Comparison of ENCODE assay signal across 8 cellular contexts in the genomic region with DNA sequence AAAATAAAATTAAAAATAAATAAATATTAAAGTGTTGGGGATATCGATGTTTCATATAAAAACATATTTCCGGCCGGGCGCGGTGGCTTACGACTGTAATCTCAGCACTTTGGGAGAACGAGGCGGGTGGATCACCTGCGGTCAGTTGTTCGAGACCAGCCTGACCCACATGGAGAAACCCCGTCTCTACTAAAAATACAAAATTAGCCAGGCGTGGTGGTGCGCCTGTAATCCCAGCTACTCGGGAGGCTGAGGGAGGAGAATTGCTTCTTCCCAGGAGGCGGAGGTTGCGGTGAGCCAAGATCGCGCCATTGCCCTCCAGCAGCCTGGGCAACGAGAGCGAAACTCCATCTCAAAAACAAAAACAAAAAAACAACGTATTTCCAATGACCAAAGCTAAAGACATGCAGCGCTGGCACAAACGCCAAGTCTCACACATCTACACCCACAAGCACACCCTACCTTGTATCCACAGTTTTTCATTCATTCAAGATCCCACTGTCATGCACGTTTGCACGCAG. TPM values are rescaled to one million over a fixed set of nuclear protein-coding genes. Genes with fewer than 3 reads are reported as not detected.
DNase-seq lines count a peak whose midpoint lies in the region; ATAC-seq and TF ChIP-seq lines count a peak whose summit lies in the region.

No MANE protein-coding gene starts in this region.

- H3K9me3 Mint-ChIP-seq in activated naive CD4-positive, alpha-beta T cell treated with anti-CD3 and anti-CD28 coated beads, Interleukin-2, amount 50 U/mL, for 24 hours: peaks cover 15% of the 10 kb centered on the region
- peaks cover 12% of the 10 kb centered on the region for H3K9me3 Mint-ChIP-seq in type B pancreatic cell

- H3K36me3 ChIP-seq in body of pancreas (replicated peaks in 1 of 2; ENCODE audit: insufficient read depth in 1 of 2, low read depth in 2 of 2): no peaks in the 10 kb centered on the region
- peaks cover 11% of the 10 kb centered on the region for H3K36me3 ChIP-seq in lower lobe of right lung

- WGBS in body of pancreas, 2 donors: 26 to 29% methylated on average over 25 of the region's 25 CpGs

- H3K27me3 Mint-ChIP-seq in activated naive CD4-positive, alpha-beta T cell treated with anti-CD3 and anti-CD28 coated beads, Interleukin-2, amount 50 U/mL, for 24 hours: no peaks in the 10 kb centered on the region
- no peaks in the 10 kb centered on the region for H3K27me3 Mint-ChIP-seq in type B pancreatic cell

- peak overlapping the region in 3 of 4 donors; percentile 60 to 92 (median 82) for H3K27ac ChIP-seq in body of pancreas
- H3K27ac ChIP-seq in lower lobe of right lung: peak overlapping the region; percentile 95

- peaks cover 29% of the 10 kb centered on the region for H3K36me3 Mint-ChIP-seq in activated naive CD4-positive, alpha-beta T cell treated with anti-CD3 and anti-CD28 coated beads, Interleukin-2, amount 50 U/mL, for 24 hours
- H3K36me3 Mint-ChIP-seq in type B pancreatic cell: peaks cover 22% of the 10 kb centered on the region

- peaks cover 38% of the 10 kb centered on the region for H3K4me1 Mint-ChIP-seq in activated naive CD4-positive, alpha-beta T cell treated with anti-CD3 and anti-CD28 coated beads, Interleukin-2, amount 50 U/mL, for 24 hours
- H3K4me1 Mint-ChIP-seq in type B pancreatic cell (ENCODE audit: unreplicated experiment): peaks cover 24% of the 10 kb centered on the region

- TF ChIP-seq CTCF in body of pancreas (IDR thresholded peaks at IDR 0.05) (no peak), lower lobe of right lung (IDR thresholded peaks at IDR 0.05) (no peak), type B pancreatic cell (conservative IDR thresholded peaks at IDR 0.05) (no peak)

- H3K27ac Mint-ChIP-seq in activated naive CD4-positive, alpha-beta T cell treated with anti-CD3 and anti-CD28 coated beads, Interleukin-2, amount 50 U/mL, for 24 hours: peak overlapping the region; percentile 93
- H3K27ac Mint-ChIP-seq in type B pancreatic cell: peak overlapping the region; percentile 94

- peak overlapping the region; percentile 95 for H3K4me3 Mint-ChIP-seq in activated naive CD4-positive, alpha-beta T cell treated with anti-CD3 and anti-CD28 coated beads, Interleukin-2, amount 50 U/mL, for 24 hours
- H3K4me3 Mint-ChIP-seq in type B pancreatic cell: peak overlapping the region; percentile 98

- no peak for TF ChIP-seq POLR2A in body of pancreas (IDR thresholded peaks at IDR 0.05)

- no peaks in the 10 kb centered on the region for H3K9me3 ChIP-seq in body of pancreas
- H3K9me3 ChIP-seq in lower lobe of right lung: peaks cover 23% of the 10 kb centered on the region

- peaks cover 24% of the 10 kb centered on the region for H3K4me1 ChIP-seq in body of pancreas
- H3K4me1 ChIP-seq in lower lobe of right lung: peaks cover 11% of the 10 kb centered on the region

- H3K4me3 ChIP-seq in body of pancreas (peak overlapping the region; percentile 29 to 44), lower lobe of right lung (peak overlapping the region; percentile 95)

- DNase-seq in activated naive CD4-positive, alpha-beta T cell (lab: John Stamatoyannopoulos, UW): no peak
- DNase-seq in body of pancreas (no peak), lower lobe of right lung (no peak), type B pancreatic cell (ENCODE audit: extremely low spot score, unreplicated experiment) (no peak)
- no peak for DNase-seq in stimulated activated CD4-positive, alpha-beta T cell treated with anti-CD3 and anti-CD28 coated beads, Interleukin-2, amount 100 ng/mL, for 48 hours

- ATAC-seq in body of pancreas: no peak
- ATAC-seq in lower lobe of right lung: no peak
- no peak for ATAC-seq in HG03469 (IDR thresholded peaks at IDR 0.05; ENCODE audit: unreplicated experiment)
- no peak for ATAC-seq in HG03139 (IDR thresholded peaks at IDR 0.05; ENCODE audit: unreplicated experiment)

- intact Hi-C loops in body of pancreas (cut with DNase I): loop anchor here (10.0 kb wide), 1 partner anchor 142 kb away; no protein-coding TSS in a partner anchor
- intact Hi-C loops in lower lobe of right lung (cut with DNase I): no loop called here

- H3K27me3 ChIP-seq in body of pancreas (no peaks in the 10 kb centered on the region), lower lobe of right lung (ENCODE audit: low read depth) (no peaks in the 10 kb centered on the region)

RNA-seq across cellular contexts. Expression of a gene that starts 0.9 kb away (rescaled TPM):
- total RNA-seq in body of pancreas: 1 to 10 TPM; 1.3 to 2.3 TPM
- 5.5 TPM for total RNA-seq in lower lobe of right lung
- total RNA-seq in type B pancreatic cell (ENCODE audit: low replicate concordance): 1.4 and 8.3 TPM in 2 replicates

RNA-seq across cellular contexts. Expression of a gene that starts 2.8 kb away (rescaled TPM):
- total RNA-seq in body of pancreas (1 to 10 TPM in 1 of 2 donors, under 1 TPM in 1; 0.99 to 2.9 TPM), lower lobe of right lung (5.8 TPM), type B pancreatic cell (ENCODE audit: low replicate concordance) (6.6 and 9.2 TPM in 2 replicates)

RNA-seq across cellular contexts. Expression of a gene that starts 40.4 kb away (rescaled TPM):
- 1 to 10 TPM in 1 of 2 donors, under 1 TPM in 1; 0.99 to 5.7 TPM for total RNA-seq in body of pancreas
- total RNA-seq in lower lobe of right lung: 2.0 TPM
- total RNA-seq in type B pancreatic cell (ENCODE audit: low replicate concordance): 13.6 and 20.5 TPM in 2 replicates
